In genomic region chr1:44305962-44306422, GRCh38 we compare ENCODE assay signal across 16 cellular contexts. TPM values are rescaled to one million over a fixed set of nuclear protein-coding genes. Genes with fewer than 3 reads are reported as not detected.
DNase-seq lines count a peak whose midpoint lies in the region; ATAC-seq and TF ChIP-seq lines count a peak whose summit lies in the region.
"Had no signal": no experiment of that assay in that cellular context is flagged by ENCODE, and none has a peak within 500 bp of the region (broad histone marks: within the 10 kb centered on the region; RNA-seq: fewer than 3 reads in every experiment).

No MANE protein-coding gene starts in this region.

- no peaks in the 10 kb centered on the region for H3K9me3 Mint-ChIP-seq in naive thymus-derived CD4-positive, alpha-beta T cell
- H3K9me3 Mint-ChIP-seq: endodermal cell, type B pancreatic cell had no signal

- no peaks in the 10 kb centered on the region for H3K9me2 ChIP-seq in OCI-LY7 (ENCODE audit: insufficient read depth, low read length)

- no peaks in the 10 kb centered on the region for H3K27me3 Mint-ChIP-seq in naive thymus-derived CD4-positive, alpha-beta T cell
- H3K27me3 Mint-ChIP-seq: type B pancreatic cell had no signal

- CTCF ChIA-PET in naive thymus-derived CD4-positive, alpha-beta T cell (lab: Charles Lee), result interaction anchor here (1.5 kb wide), 1 partner anchor 12 kb away, joined by 4 read pairs; no protein-coding TSS in a partner anchor
- CTCF ChIA-PET in OCI-LY7 (lab: Charles Lee; ENCODE audit: unreplicated experiment), result no interaction called here

- POLR2A ChIA-PET in naive thymus-derived CD4-positive, alpha-beta T cell (lab: Charles Lee), result no interaction called here
- POLR2A ChIA-PET in OCI-LY7 (lab: Charles Lee), result no interaction called here

- no peaks in the 10 kb centered on the region for H3K27me3 ChIP-seq in WERI-Rb-1 (ENCODE audit: insufficient read depth, low read depth, severe bottlenecking)
- no peaks in the 10 kb centered on the region for H3K27me3 ChIP-seq in naive thymus-derived CD4-positive, alpha-beta T cell (ENCODE audit: control insufficient read depth in 2 of 2, insufficient read depth in 2 of 2, low read length in 2 of 2)
- H3K27me3 ChIP-seq: adrenal gland had no signal

- peaks cover 0 to 25% of the 10 kb centered on the region in 2 donors for H3K4me1 ChIP-seq in naive thymus-derived CD4-positive, alpha-beta T cell (ENCODE audit: control insufficient read depth in 2 of 2, insufficient read depth in 2 of 2, low read length in 2 of 2)
- no peaks in the 10 kb centered on the region for H3K4me1 ChIP-seq in OCI-LY7 (ENCODE audit: insufficient read depth, low read length, poor library complexity, severe bottlenecking)
- H3K4me1 ChIP-seq: adrenal gland had no signal

- DNase-seq in activated CD4-positive, alpha-beta T cell treated with anti-CD3 and anti-CD28 coated beads for 48 hours, result peak; percentile 27
- DNase-seq in activated CD4-positive, alpha-beta T cell treated with anti-CD3 and anti-CD28 coated beads, Interleukin-2, amount 50 U/mL, for 4 hours, result no peak
- DNase-seq in NCI-H187 treated with DMSO at 0.1 percent for 48 hours (lab: John Stamatoyannopoulos, UW) (peak; percentile 42), WERI-Rb-1 (peak; percentile 60), OCI-LY7 (ENCODE audit: low spot score) (no peak), inferior parietal cortex (ENCODE audit: extremely low spot score) (no peak)
- peak in 8 of 9 donors; percentile 31 to 75 (median 60) for DNase-seq in naive thymus-derived CD4-positive, alpha-beta T cell
- DNase-seq: activated CD4-positive, CD25-positive, alpha-beta regulatory T cell treated with anti-CD3 and anti-CD28 coated beads, Interleukin-2, amount 50 U/mL, for 72 hours; cerebellar nuclear complex; endodermal cell; NCI-H526; RPMI8226 had no signal

- no peak overlapping the region for H3K4me2 ChIP-seq in OCI-LY7 (ENCODE audit: low read length)

- BruUV-seq in OCI-LY7 (replicated peaks; lab: Mats Ljungman, UMichigan), result no TSS peak

- peak overlapping the region; percentile 52 to 90 (median 82) for H3K27ac Mint-ChIP-seq in naive thymus-derived CD4-positive, alpha-beta T cell
- H3K27ac Mint-ChIP-seq: endodermal cell, type B pancreatic cell had no signal

- H3K4me3 ChIP-seq in WERI-Rb-1 (ENCODE audit: low read depth, low read length), result no peak overlapping the region
- peak overlapping the region; percentile 15 for H3K4me3 ChIP-seq in naive thymus-derived CD4-positive, alpha-beta T cell (ENCODE audit: low read length)
- no peak overlapping the region for H3K4me3 ChIP-seq in OCI-LY7 (ENCODE audit: low read depth, low read length, poor library complexity, severe bottlenecking)
- H3K4me3 ChIP-seq: adrenal gland had no signal

- TF ChIP-seq CTCF in WERI-Rb-1 (IDR thresholded peaks at IDR 0.05; ENCODE audit: low read depth, low read length) (no peak), OCI-LY7 (conservative IDR thresholded peaks at IDR 0.05; ENCODE audit: low read length) (no peak)

- H3K36me3 Mint-ChIP-seq in naive thymus-derived CD4-positive, alpha-beta T cell, result peaks cover 5 to 60% (median 42%) of the 10 kb centered on the region in 5 donors

- intact Hi-C loops in naive thymus-derived CD4-positive, alpha-beta T cell (cut with micrococcal nuclease), result no loop called here
- intact Hi-C loops in OCI-LY7 (cut with micrococcal nuclease; ENCODE audit: unreplicated experiment), result no loop called here

- ATAC-seq in naive thymus-derived CD4-positive, alpha-beta T cell, result peak; percentile 88
- no peak for ATAC-seq in GM18517 (IDR thresholded peaks at IDR 0.05; ENCODE audit: unreplicated experiment)
- ATAC-seq: HepG2 had no signal

- peaks cover 74% of the 10 kb centered on the region for H3K36me3 ChIP-seq in WERI-Rb-1
- peaks cover 0 to 39% (median 5%) of the 10 kb centered on the region in 3 experiments for H3K36me3 ChIP-seq in naive thymus-derived CD4-positive, alpha-beta T cell (ENCODE audit: control insufficient read depth in 2 of 3, insufficient read depth in 3 of 3, low read length in 3 of 3)
- peaks cover 73% of the 10 kb centered on the region for H3K36me3 ChIP-seq in OCI-LY7 (ENCODE audit: insufficient read depth, low read length)

- no peaks in the 10 kb centered on the region for H3K9me3 ChIP-seq in WERI-Rb-1 (ENCODE audit: severe bottlenecking)
- H3K9me3 ChIP-seq in naive thymus-derived CD4-positive, alpha-beta T cell (ENCODE audit: control insufficient read depth in 2 of 3, low read length in 3 of 3), result no peaks in the 10 kb centered on the region
- H3K9me3 ChIP-seq in OCI-LY7 (ENCODE audit: low read length), result no peaks in the 10 kb centered on the region
- H3K9me3 ChIP-seq: adrenal gland had no signal

- no peak overlapping the region for H2AFZ ChIP-seq in OCI-LY7 (ENCODE audit: low read length)

- peak overlapping the region; percentile 35 to 76 (median 56) for H3K4me3 Mint-ChIP-seq in naive thymus-derived CD4-positive, alpha-beta T cell
- H3K4me3 Mint-ChIP-seq: endodermal cell, type B pancreatic cell had no signal

- H3K27ac ChIP-seq in WERI-Rb-1 (peak overlapping the region; percentile 79), OCI-LY7 (ENCODE audit: low read depth, low read length, poor library complexity, severe bottlenecking) (no peak overlapping the region)
- H3K27ac ChIP-seq in naive thymus-derived CD4-positive, alpha-beta T cell (ENCODE audit: low read depth, low read length), result peak overlapping the region; percentile 31
- H3K27ac ChIP-seq: adrenal gland had no signal

- peaks cover 12 to 51% (median 43%) of the 10 kb centered on the region in 7 donors for H3K4me1 Mint-ChIP-seq in naive thymus-derived CD4-positive, alpha-beta T cell

- H4K20me1 ChIP-seq in OCI-LY7 (ENCODE audit: insufficient read depth, low read length), result no peaks in the 10 kb centered on the region

- no peaks in the 10 kb centered on the region for H3K79me2 ChIP-seq in OCI-LY7 (ENCODE audit: insufficient read depth, low read depth, low read length)

RNA-seq across cellular contexts. Expression of gene ERI3, which starts 49.1 kb away (rescaled TPM):
- total RNA-seq in naive thymus-derived CD4-positive, alpha-beta T cell, result 10 to 100 TPM; 28.7 to 37.7 (median 36.2) TPM
- 10 to 100 TPM; 33.6 to 40.4 TPM for polyA plus RNA-seq in naive thymus-derived CD4-positive, alpha-beta T cell
- 47.4 and 53.3 TPM in 2 replicates for total RNA-seq in OCI-LY7 (2014; rRNA removed; shearing (Covaris generic))
- total RNA-seq in OCI-LY7 (2022), result 46.5 and 49.5 TPM in 2 replicates

Comparison
In these comparisons a context has a peak if more than half of its experiments do, and no peak if none do; other contexts are left out.
1. DNase-seq: peak in activated CD4-positive, alpha-beta T cell treated with anti-CD3 and anti-CD28 coated beads for 48 hours (single experiment), NCI-H187 treated with DMSO at 0.1 percent for 48 hours (single experiment), WERI-Rb-1 (single experiment) and naive thymus-derived CD4-positive, alpha-beta T cell (8 of 9); none in activated CD4-positive, alpha-beta T cell treated with anti-CD3 and anti-CD28 coated beads, Interleukin-2, amount 50 U/mL, for 4 hours (0 of 2), OCI-LY7 (single experiment) and inferior parietal cortex (single experiment).